In genomic region chr21:45551816-45552695, GRCh38 we compare ENCODE assay signal across 10 cellular contexts. TPM values are rescaled to one million over a fixed set of nuclear protein-coding genes. Genes with fewer than 3 reads are reported as not detected.
A peak's percentile ranks its signal among the peaks of the same experiment; 100 is the strongest.
DNase-seq lines count a peak whose midpoint lies in the region; ATAC-seq and TF ChIP-seq lines count a peak whose summit lies in the region.
"Had no signal": no experiment of that assay in that cellular context is flagged by ENCODE, and none has a peak within 500 bp of the region (broad histone marks: within the 10 kb centered on the region; RNA-seq: fewer than 3 reads in every experiment).

No MANE protein-coding gene starts in this region.

- H3K4me1 ChIP-seq in suprapubic skin (peaks cover 20% of the 10 kb centered on the region), SJCRH30 (no peaks in the 10 kb centered on the region)

- peaks cover 29% of the 10 kb centered on the region for H3K4me1 Mint-ChIP-seq in activated T-helper 1 cell treated with anti-CD3 and anti-CD28 coated beads, Interleukin-12 subunit alpha, Interleukin-12 subunit beta, Interleukin-2, Interleukin-4 antibody, amounts not matched to agents 30 ng/mL and 10 ng/mL and 1 ng/mL, durations not matched to agents 14 hours and 24 hours and 36 hours (ENCODE audit: low read depth)
- peaks cover 38% of the 10 kb centered on the region for H3K4me1 Mint-ChIP-seq in memory B cell

- intact Hi-C loops in activated T-helper 1 cell treated with anti-CD3 and anti-CD28 coated beads, Interleukin-12 subunit alpha, Interleukin-12 subunit beta, Interleukin-2, Interleukin-4 antibody, amounts not matched to agents 30 ng/mL and 10 ng/mL and 1 ng/mL, durations not matched to agents 14 hours and 24 hours and 36 hours (cut with micrococcal nuclease): loop anchor here (1.0 kb wide), 3 partner anchors 74 to 266 kb away; no protein-coding TSS in a partner anchor

- ATAC-seq in memory B cell (ENCODE audit: low read depth): no peak

- peaks cover 6% of the 10 kb centered on the region for H3K36me3 Mint-ChIP-seq in activated T-helper 1 cell treated with anti-CD3 and anti-CD28 coated beads, Interleukin-12 subunit alpha, Interleukin-12 subunit beta, Interleukin-2, Interleukin-4 antibody, amounts not matched to agents 30 ng/mL and 10 ng/mL and 1 ng/mL, durations not matched to agents 14 hours and 24 hours and 36 hours (ENCODE audit: low read depth)
- H3K36me3 Mint-ChIP-seq in memory B cell: no peaks in the 10 kb centered on the region

- peak overlapping the region; percentile 100 for H3K27ac Mint-ChIP-seq in activated T-helper 1 cell treated with anti-CD3 and anti-CD28 coated beads, Interleukin-12 subunit alpha, Interleukin-12 subunit beta, Interleukin-2, Interleukin-4 antibody, amounts not matched to agents 30 ng/mL and 10 ng/mL and 1 ng/mL, durations not matched to agents 14 hours and 24 hours and 36 hours
- H3K27ac Mint-ChIP-seq in memory B cell: peak overlapping the region; percentile 62

- H3K36me3 ChIP-seq in suprapubic skin (no peaks in the 10 kb centered on the region), SJCRH30 (no peaks in the 10 kb centered on the region)
- H3K36me3 ChIP-seq: thyroid gland had no signal

- TF ChIP-seq POLR2A in suprapubic skin (IDR thresholded peaks at IDR 0.05): no peak

- peaks cover 11% of the 10 kb centered on the region for H3K27me3 ChIP-seq in suprapubic skin
- H3K27me3 ChIP-seq in SJCRH30: peaks cover 17% of the 10 kb centered on the region
- H3K27me3 ChIP-seq: SJSA1, thyroid gland had no signal

- H3K9me3 ChIP-seq in suprapubic skin: no peaks in the 10 kb centered on the region
- no peaks in the 10 kb centered on the region for H3K9me3 ChIP-seq in SJCRH30 (replicated peaks)
- H3K9me3 ChIP-seq: thyroid gland had no signal

- peak overlapping the region; percentile 74 for H3K4me3 Mint-ChIP-seq in activated T-helper 1 cell treated with anti-CD3 and anti-CD28 coated beads, Interleukin-12 subunit alpha, Interleukin-12 subunit beta, Interleukin-2, Interleukin-4 antibody, amounts not matched to agents 30 ng/mL and 10 ng/mL and 1 ng/mL, durations not matched to agents 14 hours and 24 hours and 36 hours
- H3K4me3 Mint-ChIP-seq in memory B cell: peak overlapping the region; percentile 85

- no peaks in the 10 kb centered on the region for H3K9me3 Mint-ChIP-seq in activated T-helper 1 cell treated with anti-CD3 and anti-CD28 coated beads, Interleukin-12 subunit alpha, Interleukin-12 subunit beta, Interleukin-2, Interleukin-4 antibody, amounts not matched to agents 30 ng/mL and 10 ng/mL and 1 ng/mL, durations not matched to agents 14 hours and 24 hours and 36 hours
- no peaks in the 10 kb centered on the region for H3K9me3 Mint-ChIP-seq in memory B cell

- H3K4me3 ChIP-seq in suprapubic skin: no peak overlapping the region
- H3K4me3 ChIP-seq in SJCRH30: no peak overlapping the region
- H3K4me3 ChIP-seq: SJSA1, thyroid gland had no signal

- DNase-seq in activated CD4-positive, alpha-beta T cell treated with anti-CD3 and anti-CD28 coated beads, Interleukin-2, amount 50 U/mL, for 48 hours: peak; percentile 23 to 28
- no peak for DNase-seq in activated CD4-positive, alpha-beta T cell treated with anti-CD3 and anti-CD28 coated beads, Interleukin-2, amount 50 U/mL, for 1 hour
- DNase-seq in activated T-helper 1 cell treated with anti-CD3 and anti-CD28 coated beads, Interleukin-12 subunit alpha, Interleukin-12 subunit beta, Interleukin-2, Interleukin-4 antibody, amounts not matched to agents 30 ng/mL and 10 ng/mL and 1 ng/mL, durations not matched to agents 14 hours and 24 hours and 36 hours (ENCODE audit: low spot score): no peak
- DNase-seq in memory B cell (ENCODE audit: low spot score in 2 of 2) (no peak), suprapubic skin (ENCODE audit: low spot score in 2 of 2) (peak; percentile 60 to 75), H4 (ENCODE audit: low spot score) (no peak), SJCRH30 (no peak), NCI-H526 treated with DMSO at 0.1 percent for 48 hours (lab: John Stamatoyannopoulos, UW) (no peak)
- DNase-seq: thyroid gland had no signal

- no peaks in the 10 kb centered on the region for H3K27me3 Mint-ChIP-seq in activated T-helper 1 cell treated with anti-CD3 and anti-CD28 coated beads, Interleukin-12 subunit alpha, Interleukin-12 subunit beta, Interleukin-2, Interleukin-4 antibody, amounts not matched to agents 30 ng/mL and 10 ng/mL and 1 ng/mL, durations not matched to agents 14 hours and 24 hours and 36 hours (ENCODE audit: insufficient read depth)
- H3K27me3 Mint-ChIP-seq in memory B cell: no peaks in the 10 kb centered on the region

- WGBS in suprapubic skin: 87% methylated on average over 28 of the region's 35 CpGs

- H3K27ac ChIP-seq in suprapubic skin: peak overlapping the region; percentile 15
- H3K27ac ChIP-seq in SJCRH30: no peak overlapping the region
- H3K27ac ChIP-seq: SJSA1, thyroid gland had no signal

- TF ChIP-seq EP300 in suprapubic skin (IDR thresholded peaks at IDR 0.05): no peak

- no peak for TF ChIP-seq CTCF in suprapubic skin (IDR thresholded peaks at IDR 0.05)

RNA-seq across cellular contexts. Expression of gene SLC19A1, which starts 9.8 kb away (rescaled TPM):
- 104 and 105 TPM in 2 replicates for total RNA-seq in activated T-helper 1 cell treated with anti-CD3 and anti-CD28 coated beads, Interleukin-12 subunit alpha, Interleukin-12 subunit beta, Interleukin-2, Interleukin-4 antibody, amounts not matched to agents 30 ng/mL and 10 ng/mL and 1 ng/mL, durations not matched to agents 14 hours and 24 hours and 36 hours
- 1 to 10 TPM; 7.0 to 9.8 (median 7.9) TPM for total RNA-seq in suprapubic skin
- total RNA-seq in H4 (2014; rRNA removed; shearing (Covaris generic)): 16.3 and 18.2 TPM in 2 replicates
- 27.6 and 27.8 TPM in 2 replicates for total RNA-seq in SJCRH30 (2014; rRNA removed; shearing (Covaris generic))

Comparison
In these comparisons a context has a peak if more than half of its experiments do, and no peak if none do; other contexts are left out.
1. DNase-seq: peak in activated CD4-positive, alpha-beta T cell treated with anti-CD3 and anti-CD28 coated beads, Interleukin-2, amount 50 U/mL, for 48 hours (2 of 2) and suprapubic skin (2 of 2); none in activated CD4-positive, alpha-beta T cell treated with anti-CD3 and anti-CD28 coated beads, Interleukin-2, amount 50 U/mL, for 1 hour (single experiment), activated T-helper 1 cell treated with anti-CD3 and anti-CD28 coated beads, Interleukin-12 subunit alpha, Interleukin-12 subunit beta, Interleukin-2, Interleukin-4 antibody, amounts not matched to agents 30 ng/mL and 10 ng/mL and 1 ng/mL, durations not matched to agents 14 hours and 24 hours and 36 hours (single experiment), memory B cell (0 of 2), H4 (single experiment), SJCRH30 (0 of 2) and NCI-H526 treated with DMSO at 0.1 percent for 48 hours (single experiment).